8 cellular contexts compared by ENCODE assay signal in genomic region chr17:80438806-80439205, GRCh38. TPM values are rescaled to one million over a fixed set of nuclear protein-coding genes. Genes with fewer than 3 reads are reported as not detected.
"Had no signal": no experiment of that assay in that cellular context is flagged by ENCODE, and none has a peak within 500 bp of the region (broad histone marks: within the 10 kb centered on the region; RNA-seq: fewer than 3 reads in every experiment).

No MANE protein-coding gene starts in this region.

- H3K4me3 ChIP-seq: GM12878 had no signal

- ATAC-seq: GM12878 had no signal

- DNase-seq: GDM1, GF-D8 had no signal

- FAIRE-seq: G401.6, GM12878, GM12891, GM12892, GM18507, GM19239 had no signal

RNA-seq across cellular contexts. Expression of gene NPTX1, which starts 37.6 kb away (rescaled TPM):
- total RNA-seq: GM12878 had no signal
- polyA plus RNA-seq: GM12878 had no signal
